In the genomic region with DNA sequence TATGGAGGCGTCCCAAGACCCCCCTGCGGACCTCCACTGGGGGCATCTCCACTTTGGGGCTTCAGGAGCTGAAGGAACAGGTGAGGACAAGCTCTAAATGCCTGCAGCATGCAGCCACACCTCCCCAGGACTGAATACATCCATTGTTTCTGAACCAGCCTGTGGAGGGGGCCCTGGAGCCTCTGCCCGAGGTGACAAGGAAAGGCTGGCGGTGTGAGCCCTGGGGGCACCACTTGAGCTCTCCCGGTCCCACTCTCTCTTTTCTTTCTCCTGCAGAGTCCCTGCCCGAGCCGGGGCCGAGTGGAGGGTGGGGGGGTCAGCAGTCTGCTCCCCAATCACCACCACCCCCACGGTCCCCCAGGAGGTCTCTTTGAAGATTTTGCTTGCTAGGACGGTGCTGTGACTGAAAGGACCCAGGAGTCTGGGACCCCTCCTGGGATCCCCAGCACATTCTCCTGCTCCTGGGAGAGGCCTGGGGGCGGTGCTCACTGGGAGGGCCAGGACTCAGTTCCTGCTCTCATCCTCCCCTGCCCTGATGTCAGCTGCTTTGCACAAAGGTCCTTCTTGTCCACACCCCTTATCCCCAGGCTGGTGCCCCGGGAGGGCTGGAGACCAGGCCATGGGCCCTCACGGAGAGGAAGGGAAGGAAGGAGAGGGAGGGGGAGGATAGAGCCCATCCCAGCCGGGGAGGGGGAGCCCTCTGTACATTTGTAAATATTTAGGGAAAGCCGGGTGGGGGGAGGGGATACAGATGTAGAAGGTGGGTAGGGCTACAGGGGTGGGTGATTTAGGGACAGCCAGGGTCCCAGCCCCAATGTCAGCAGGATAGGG, we compare ENCODE assay signal across 19 cellular contexts. TPM values are rescaled to one million over a fixed set of nuclear protein-coding genes. Genes with fewer than 3 reads are reported as not detected.
DNase-seq lines count a peak whose midpoint lies in the region; ATAC-seq, FAIRE-seq and TF ChIP-seq lines count a peak whose summit lies in the region.
"Had no signal": no experiment of that assay in that cellular context is flagged by ENCODE, and none has a peak within 500 bp of the region (broad histone marks: within the 10 kb centered on the region; RNA-seq: fewer than 3 reads in every experiment).

No MANE protein-coding gene starts in this region.

- H3K9me3 ChIP-seq in HepG2 (ENCODE audit: low read length) = no peaks in the 10 kb centered on the region
- no peaks in the 10 kb centered on the region for H3K9me3 ChIP-seq in right lobe of liver
- H3K9me3 ChIP-seq in vagina = no peaks in the 10 kb centered on the region
- H3K9me3 ChIP-seq in naive thymus-derived CD4-positive, alpha-beta T cell (ENCODE audit: control insufficient read depth in 2 of 3, low read length in 3 of 3) = no peaks in the 10 kb centered on the region
- H3K9me3 ChIP-seq: Caco-2, esophagus muscularis mucosa, heart left ventricle had no signal

- FAIRE-seq in HepG2 (lab: Jason Lieb, UNC) = peak; percentile 75

- peaks cover 58% of the 10 kb centered on the region for H3K4me1 Mint-ChIP-seq in brain
- H3K4me1 Mint-ChIP-seq in naive thymus-derived CD4-positive, alpha-beta T cell = peaks cover 8 to 19% (median 12%) of the 10 kb centered on the region in 7 donors

- in situ Hi-C loops in HepG2 (cut with HindIII; ENCODE audit: extremely low pct_ligation_motif_present, low pct_unique_long_range_greater_than_20kb) = no loop called here

- CTCF ChIA-PET in HepG2 (lab: Yijun Ruan, JAX; ENCODE audit: low intra/inter-chr PET ratio, low total read pairs) = interaction anchor here (1.5 kb wide), 1 partner anchor 105 kb away, joined by 8 read pairs; no protein-coding TSS in a partner anchor
- CTCF ChIA-PET in naive thymus-derived CD4-positive, alpha-beta T cell (lab: Charles Lee) = interaction anchor here (0.7 to 1.0 kb wide), 2 partner anchors 22 to 78 kb away, joined by 3 to 4 read pairs; no protein-coding TSS in a partner anchor

- H4K20me1 ChIP-seq in HepG2 (ENCODE audit: insufficient read depth, low read length) = peaks cover 46% of the 10 kb centered on the region

- no peaks in the 10 kb centered on the region for H3K27me3 Mint-ChIP-seq in brain
- H3K27me3 Mint-ChIP-seq in naive thymus-derived CD4-positive, alpha-beta T cell = no peaks in the 10 kb centered on the region
- H3K27me3 Mint-ChIP-seq: stimulated activated naive CD8-positive, alpha-beta T cell treated with anti-CD3 and anti-CD28 coated beads, Interleukin-15, amount 100 ng/mL, for 72 hours had no signal

- H3K9ac ChIP-seq in HepG2 (ENCODE audit: insufficient read depth, low read depth, low read length) = peak overlapping the region; percentile 26; the same call in 1 of the 2 replicates

- WGBS in HepG2 (ENCODE audit: low lambda C conversion rate) = 12% methylated on average over 12 of the region's 15 CpGs
- 49% methylated on average over 7 of the region's 15 CpGs for WGBS in right lobe of liver (ENCODE audit: insufficient coverage, low coverage, low lambda C conversion rate, missing lambda C conversion rate)

- peak in 1 of 2 experiments; percentile 26; a peak in 1 of 4 replicates for TF ChIP-seq POLR2A in HepG2 (IDR thresholded peaks at IDR 0.05; ENCODE audit: insufficient read depth in 1 of 2, low read depth in 2 of 2, low read length in 2 of 2)
- TF ChIP-seq POLR2A in right lobe of liver (IDR thresholded peaks at IDR 0.05) = no peak
- no peak for TF ChIP-seq POLR2A in vagina (IDR thresholded peaks at IDR 0.05)

- H3K27ac ChIP-seq in HepG2 (ENCODE audit: extremely low read length, insufficient read depth, low read length) (no peak overlapping the region), right lobe of liver (no peak overlapping the region), vagina (peak overlapping the region; percentile 16)
- H3K27ac ChIP-seq in naive thymus-derived CD4-positive, alpha-beta T cell (ENCODE audit: low read depth, low read length) = no peak overlapping the region

- H3K4me2 ChIP-seq in HepG2 (ENCODE audit: low read depth, low read length) = peak overlapping the region; percentile 51

- TF ChIP-seq CTCF in HepG2 (CRISPR knock-in tag; IDR thresholded peaks at IDR 0.05) (peak; percentile 63), right lobe of liver (IDR thresholded peaks at IDR 0.05) (no peak), brain (conservative IDR thresholded peaks at IDR 0.05) (no peak), vagina (IDR thresholded peaks at IDR 0.05) (no peak)

- H3K27me3 ChIP-seq in HepG2 (ENCODE audit: control insufficient read depth in 1 of 2, insufficient read depth in 2 of 2, low read length in 2 of 2) = peaks cover 2 to 38% of the 10 kb centered on the region in 2 experiments; a peak in 4 of 5 replicates
- no peaks in the 10 kb centered on the region for H3K27me3 ChIP-seq in right lobe of liver
- no peaks in the 10 kb centered on the region for H3K27me3 ChIP-seq in vagina
- H3K27me3 ChIP-seq in naive thymus-derived CD4-positive, alpha-beta T cell (ENCODE audit: control insufficient read depth in 2 of 2, insufficient read depth in 2 of 2, low read length in 2 of 2) = no peaks in the 10 kb centered on the region

- H3K27ac Mint-ChIP-seq in brain = peak overlapping the region in 4 of 5 experiments; percentile 94 to 96 (median 96)
- no peak overlapping the region for H3K27ac Mint-ChIP-seq in naive thymus-derived CD4-positive, alpha-beta T cell
- H3K27ac Mint-ChIP-seq: activated CD8-positive, alpha-beta T cell treated with anti-CD3 and anti-CD28 coated beads for 36 hours; activated T-helper 2 cell treated with anti-CD3 and anti-CD28 coated beads, Interferon-gamma antibody, Interleukin-2, Interleukin-4, amounts not matched to agents 10 μg/mL and 5 μg/mL and 100 μg/mL, durations not matched to agents 14 hours and 24 hours and 36 hours; stimulated activated naive CD8-positive, alpha-beta T cell treated with anti-CD3 and anti-CD28 coated beads, Interleukin-15, amount 100 ng/mL, for 72 hours had no signal

- no TSS peak for BruUV-seq in HepG2 (replicated peaks; lab: Mats Ljungman, UMichigan)

- ATAC-seq in HepG2 = peak; percentile 66
- ATAC-seq in right lobe of liver = no peak
- no peak for ATAC-seq in naive thymus-derived CD4-positive, alpha-beta T cell
- ATAC-seq in GM19395 (IDR thresholded peaks at IDR 0.05; ENCODE audit: unreplicated experiment) = no peak
- ATAC-seq: activated CD8-positive, alpha-beta T cell treated with anti-CD3 and anti-CD28 coated beads for 36 hours; heart left ventricle; left ventricle myocardium superior; stimulated activated naive CD8-positive, alpha-beta T cell treated with anti-CD3 and anti-CD28 coated beads, Interleukin-15, amount 100 ng/mL, for 72 hours had no signal

- H3K36me3 ChIP-seq in HepG2 (replicated peaks in 1 of 2; ENCODE audit: control insufficient read depth in 1 of 2, insufficient read depth in 2 of 2, low read length in 2 of 2) (peaks cover 15 to 27% of the 10 kb centered on the region in 2 experiments), right lobe of liver (no peaks in the 10 kb centered on the region), vagina (peaks cover 0 to 22% of the 10 kb centered on the region in 2 donors)
- no peaks in the 10 kb centered on the region for H3K36me3 ChIP-seq in naive thymus-derived CD4-positive, alpha-beta T cell (ENCODE audit: control insufficient read depth in 2 of 3, insufficient read depth in 3 of 3, low read length in 3 of 3)

- H3K4me3 Mint-ChIP-seq in brain = peak overlapping the region in 1 of 5 experiments; percentile 53
- H3K4me3 Mint-ChIP-seq in naive thymus-derived CD4-positive, alpha-beta T cell = no peak overlapping the region
- H3K4me3 Mint-ChIP-seq: activated CD8-positive, alpha-beta T cell treated with anti-CD3 and anti-CD28 coated beads for 36 hours; stimulated activated naive CD8-positive, alpha-beta T cell treated with anti-CD3 and anti-CD28 coated beads, Interleukin-15, amount 100 ng/mL, for 72 hours had no signal

- no peaks in the 10 kb centered on the region for H3K9me3 Mint-ChIP-seq in brain
- H3K9me3 Mint-ChIP-seq in naive thymus-derived CD4-positive, alpha-beta T cell = no peaks in the 10 kb centered on the region
- H3K9me3 Mint-ChIP-seq: activated CD8-positive, alpha-beta T cell treated with anti-CD3 and anti-CD28 coated beads for 36 hours; activated T-helper 2 cell treated with anti-CD3 and anti-CD28 coated beads, Interferon-gamma antibody, Interleukin-2, Interleukin-4, amounts not matched to agents 10 μg/mL and 5 μg/mL and 100 μg/mL, durations not matched to agents 14 hours and 24 hours and 36 hours; stimulated activated naive CD8-positive, alpha-beta T cell treated with anti-CD3 and anti-CD28 coated beads, Interleukin-15, amount 100 ng/mL, for 72 hours had no signal

- DNase-seq in HepG2 (ENCODE audit: low spot score) (peak; percentile 68), right lobe of liver (no peak), islet precursor cell (peak; percentile 84), vagina (ENCODE audit: extremely low spot score in 2 of 2) (no peak), LoVo (ENCODE audit: low spot score) (no peak)
- DNase-seq in naive thymus-derived CD4-positive, alpha-beta T cell = no peak
- DNase-seq: activated CD8-positive, alpha-beta T cell treated with anti-CD3 and anti-CD28 coated beads for 36 hours; amniotic stem cell; Caco-2; cortex of kidney; heart left ventricle; left ventricle myocardium superior; NCI-H187; OCI-M1; stimulated activated naive CD8-positive, alpha-beta T cell treated with anti-CD3 and anti-CD28 coated beads, Interleukin-15, amount 100 ng/mL, for 72 hours had no signal

- TF ChIP-seq RAD21 in HepG2 (CRISPR knock-in tag; IDR thresholded peaks at IDR 0.05) = peak; percentile 18; the same call in 1 of the 2 replicates

- H3K4me1 ChIP-seq in HepG2 (ENCODE audit: insufficient read depth, low read length) (peaks cover 45% of the 10 kb centered on the region), right lobe of liver (peaks cover 0 to 13% (median 5%) of the 10 kb centered on the region in 4 donors), vagina (peaks cover 32% of the 10 kb centered on the region)
- peaks cover 10 to 12% of the 10 kb centered on the region in 2 donors for H3K4me1 ChIP-seq in naive thymus-derived CD4-positive, alpha-beta T cell (ENCODE audit: control insufficient read depth in 2 of 2, insufficient read depth in 2 of 2, low read length in 2 of 2)

- POLR2A ChIA-PET in HepG2 (lab: Yijun Ruan, JAX) = interaction anchor here (1.1 to 1.5 kb wide), 3 partner anchors 22 to 40 kb away, joined by 4 to 9 read pairs (median 4); a partner anchor contains a TSS
- POLR2A ChIA-PET in naive thymus-derived CD4-positive, alpha-beta T cell (lab: Charles Lee) = interaction anchor here (0.7 kb wide), 1 partner anchor 558 kb away, joined by 3 read pairs; no protein-coding TSS in a partner anchor

- peaks cover 22% of the 10 kb centered on the region for H3K36me3 Mint-ChIP-seq in brain
- H3K36me3 Mint-ChIP-seq in naive thymus-derived CD4-positive, alpha-beta T cell = peaks cover 0 to 4% (median 0%) of the 10 kb centered on the region in 5 donors

- TF ChIP-seq EP300 in HepG2 (IDR thresholded peaks at IDR 0.05; ENCODE audit: low read depth in 2 of 2, low read length in 2 of 2) = no peak
- TF ChIP-seq EP300 in HepG2 (CRISPR knock-in tag; IDR thresholded peaks at IDR 0.05; ENCODE audit: borderline replicate concordance) = no peak

- intact Hi-C loops in HepG2 (cut with micrococcal nuclease; ENCODE audit: unreplicated experiment) (loop anchor here (10.0 kb wide), 1 partner anchor 243 kb away; no protein-coding TSS in a partner anchor), right lobe of liver (cut with DNase I) (loop anchor here (5.0 to 10.0 kb wide), 2 partner anchors 63 to 109 kb away; no protein-coding TSS in a partner anchor), vagina (cut with DNase I) (no loop called here)
- intact Hi-C loops in naive thymus-derived CD4-positive, alpha-beta T cell (cut with micrococcal nuclease) = no loop called here

- H3K79me2 ChIP-seq in HepG2 (ENCODE audit: insufficient read depth, low read length) = peaks cover 19% of the 10 kb centered on the region

- H3K4me3 ChIP-seq in HepG2 (replicated peaks in 1 of 3; ENCODE audit: insufficient read depth in 1 of 3, low read depth in 2 of 3, low read length in 3 of 3) (peak overlapping the region in 1 of 3 experiments; percentile 30; a peak in 2 of 6 replicates), right lobe of liver (no peak overlapping the region), vagina (no peak overlapping the region)
- H3K4me3 ChIP-seq in naive thymus-derived CD4-positive, alpha-beta T cell (ENCODE audit: low read length) = no peak overlapping the region
- H3K4me3 ChIP-seq: esophagus muscularis mucosa, heart left ventricle had no signal

- no peak overlapping the region for H2AFZ ChIP-seq in HepG2 (ENCODE audit: low read length)

RNA-seq across cellular contexts. Expression of a gene that starts 5.7 kb away (rescaled TPM):
- total RNA-seq in HepG2 (2016; rRNA removed; fragmentation: Illumina TruSeq; extraction: Trizol) = 34.7 and 79.6 TPM in 2 replicates
- 21.6 and 22.1 TPM in 2 replicates for total RNA-seq in HepG2 (2016; cell fraction: cytosol; rRNA removed; fragmentation: Illumina TruSeq; extraction: Trizol; ENCODE audit: low read depth)
- 36.0 and 80.8 TPM in 2 replicates for total RNA-seq in HepG2 (2016; cell fraction: insoluble cytoplasmic fraction; rRNA removed; fragmentation: Illumina TruSeq; extraction: Trizol)
- total RNA-seq in HepG2 (2016; cell fraction: membrane; rRNA removed; fragmentation: Illumina TruSeq; extraction: Trizol) = 42.0 and 50.0 TPM in 2 replicates
- 65.5 and 76.8 TPM in 2 replicates for total RNA-seq in HepG2 (2016; cell fraction: nucleus; rRNA removed; fragmentation: Illumina TruSeq; extraction: Trizol)
- 111 and 171 TPM in 2 replicates for polyA plus RNA-seq in HepG2 (2011; rRNA removed)
- polyA plus RNA-seq in HepG2 (2011; cell fraction: cytosol; rRNA removed) = 120 and 244 TPM in 2 replicates
- polyA plus RNA-seq in HepG2 (2011; cell fraction: nucleus; rRNA removed) = 203 and 211 TPM in 2 replicates
- polyA plus RNA-seq in HepG2 (2012) = 115 and 161 TPM in 2 replicates
- polyA plus RNA-seq in HepG2 (2016; cell fraction: cytosol; fragmentation: Illumina TruSeq; extraction: Trizol; ENCODE audit: low read depth) = 21.7 and 22.6 TPM in 2 replicates
- polyA plus RNA-seq in HepG2 (2016; cell fraction: insoluble cytoplasmic fraction; fragmentation: Illumina TruSeq; extraction: Trizol; ENCODE audit: low read depth) = 45.9 and 55.3 TPM in 2 replicates
- 40.5 and 41.4 TPM in 2 replicates for polyA plus RNA-seq in HepG2 (2016; cell fraction: membrane; fragmentation: Illumina TruSeq; extraction: Trizol; ENCODE audit: low read depth)
- 139 and 143 TPM in 2 replicates for polyA plus RNA-seq in HepG2 (2016; cell fraction: nucleus; fragmentation: Illumina TruSeq; extraction: Trizol; ENCODE audit: insufficient read depth, low read depth)
- 12.1 and 292 TPM in 2 replicates for polyA minus RNA-seq in HepG2 (2011; rRNA and poly(A)+ RNA removed; ENCODE audit: low replicate concordance)
- 137 and 143 TPM in 2 replicates for polyA minus RNA-seq in HepG2 (2011; cell fraction: cytosol; rRNA and poly(A)+ RNA removed)
- polyA minus RNA-seq in HepG2 (2011; cell fraction: nucleus; rRNA and poly(A)+ RNA removed) = 45.4 and 47.0 TPM in 2 replicates
- total RNA-seq in right lobe of liver = 100 to 1,000 TPM in 2 of 6 experiments, 10 to 100 TPM in 4; 33.2 to 183 (median 39.6) TPM
- polyA plus RNA-seq in brain (ENCODE audit: insufficient read depth, low read depth, low replicate concordance) = 41.6 TPM
- total RNA-seq in vagina = 41.5 TPM
- 10 to 100 TPM in 1 of 5 experiments, 1 to 10 TPM in 4; 4.3 to 15.3 (median 5.7) TPM for total RNA-seq in naive thymus-derived CD4-positive, alpha-beta T cell
- 1 to 10 TPM; 4.1 to 7.8 TPM for polyA plus RNA-seq in naive thymus-derived CD4-positive, alpha-beta T cell

RNA-seq across cellular contexts. Expression of a gene that starts 6.0 kb away (rescaled TPM):
- total RNA-seq in HepG2 (2016; rRNA removed; fragmentation: Illumina TruSeq; extraction: Trizol) (11.6 and 17.3 TPM in 2 replicates), right lobe of liver (1 to 10 TPM in 5 of 6 experiments, under 1 TPM in 1; 0.68 to 3.2 (median 1.2) TPM), vagina (1.5 TPM)
- 12.3 and 16.3 TPM in 2 replicates for total RNA-seq in HepG2 (2016; cell fraction: cytosol; rRNA removed; fragmentation: Illumina TruSeq; extraction: Trizol; ENCODE audit: low read depth)
- 10.7 and 17.8 TPM in 2 replicates for total RNA-seq in HepG2 (2016; cell fraction: insoluble cytoplasmic fraction; rRNA removed; fragmentation: Illumina TruSeq; extraction: Trizol)
- total RNA-seq in HepG2 (2016; cell fraction: membrane; rRNA removed; fragmentation: Illumina TruSeq; extraction: Trizol) = 26.8 and 32.4 TPM in 2 replicates
- total RNA-seq in HepG2 (2016; cell fraction: nucleus; rRNA removed; fragmentation: Illumina TruSeq; extraction: Trizol) = 9.3 and 11.7 TPM in 2 replicates
- polyA plus RNA-seq in HepG2 (2011; rRNA removed) (23.5 and 40.8 TPM in 2 replicates), brain (ENCODE audit: insufficient read depth, low read depth, low replicate concordance) (23.1 TPM)
- 43.6 and 52.1 TPM in 2 replicates for polyA plus RNA-seq in HepG2 (2011; cell fraction: cytosol; rRNA removed)
- 61.3 and 68.7 TPM in 2 replicates for polyA plus RNA-seq in HepG2 (2011; cell fraction: nucleus; rRNA removed)
- polyA plus RNA-seq in HepG2 (2012) = 41.3 and 49.8 TPM in 2 replicates
- 16.5 and 21.1 TPM in 2 replicates for polyA plus RNA-seq in HepG2 (2016; cell fraction: cytosol; fragmentation: Illumina TruSeq; extraction: Trizol; ENCODE audit: low read depth)
- polyA plus RNA-seq in HepG2 (2016; cell fraction: insoluble cytoplasmic fraction; fragmentation: Illumina TruSeq; extraction: Trizol; ENCODE audit: low read depth) = 12.8 and 14.5 TPM in 2 replicates
- 27.9 and 28.1 TPM in 2 replicates for polyA plus RNA-seq in HepG2 (2016; cell fraction: membrane; fragmentation: Illumina TruSeq; extraction: Trizol; ENCODE audit: low read depth)
- polyA plus RNA-seq in HepG2 (2016; cell fraction: nucleus; fragmentation: Illumina TruSeq; extraction: Trizol; ENCODE audit: insufficient read depth, low read depth) = 17.1 and 19.3 TPM in 2 replicates
- 2.1 and 67.2 TPM in 2 replicates for polyA minus RNA-seq in HepG2 (2011; rRNA and poly(A)+ RNA removed; ENCODE audit: low replicate concordance)
- polyA minus RNA-seq in HepG2 (2011; cell fraction: cytosol; rRNA and poly(A)+ RNA removed) = 26.3 and 28.6 TPM in 2 replicates
- polyA minus RNA-seq in HepG2 (2011; cell fraction: nucleus; rRNA and poly(A)+ RNA removed) = 12.9 and 13.6 TPM in 2 replicates
- total RNA-seq in naive thymus-derived CD4-positive, alpha-beta T cell = under 1 TPM in 4 of 5 experiments, not detected in 1; 0.45 to 0.69 (median 0.50) TPM
- polyA plus RNA-seq in naive thymus-derived CD4-positive, alpha-beta T cell = not detected

RNA-seq across cellular contexts. Expression of a gene that starts 23.6 kb away (rescaled TPM):
- total RNA-seq in HepG2 (2016; rRNA removed; fragmentation: Illumina TruSeq; extraction: Trizol) (not detected in 2 replicates), right lobe of liver (not detected), vagina (not detected)
- not detected in 2 replicates for total RNA-seq in HepG2 (2016; cell fraction: cytosol; rRNA removed; fragmentation: Illumina TruSeq; extraction: Trizol; ENCODE audit: low read depth)
- not detected in 2 replicates for total RNA-seq in HepG2 (2016; cell fraction: insoluble cytoplasmic fraction; rRNA removed; fragmentation: Illumina TruSeq; extraction: Trizol)
- total RNA-seq in HepG2 (2016; cell fraction: membrane; rRNA removed; fragmentation: Illumina TruSeq; extraction: Trizol) = not detected in 2 replicates
- total RNA-seq in HepG2 (2016; cell fraction: nucleus; rRNA removed; fragmentation: Illumina TruSeq; extraction: Trizol) = not detected in 2 replicates
- polyA plus RNA-seq in HepG2 (2011; rRNA removed) (0.03 TPM in 2 replicates), brain (ENCODE audit: insufficient read depth, low read depth, low replicate concordance) (1.2 TPM)
- polyA plus RNA-seq in HepG2 (2011; cell fraction: cytosol; rRNA removed) = 0.01 TPM in 1 of 2 replicates, not detected in the other
- polyA plus RNA-seq in HepG2 (2011; cell fraction: nucleus; rRNA removed) = 0.23 and 0.24 TPM in 2 replicates
- not detected in 2 replicates for polyA plus RNA-seq in HepG2 (2012)
- polyA plus RNA-seq in HepG2 (2016; cell fraction: cytosol; fragmentation: Illumina TruSeq; extraction: Trizol; ENCODE audit: low read depth) = not detected in 2 replicates
- not detected in 2 replicates for polyA plus RNA-seq in HepG2 (2016; cell fraction: insoluble cytoplasmic fraction; fragmentation: Illumina TruSeq; extraction: Trizol; ENCODE audit: low read depth)
- not detected in 2 replicates for polyA plus RNA-seq in HepG2 (2016; cell fraction: membrane; fragmentation: Illumina TruSeq; extraction: Trizol; ENCODE audit: low read depth)
- polyA plus RNA-seq in HepG2 (2016; cell fraction: nucleus; fragmentation: Illumina TruSeq; extraction: Trizol; ENCODE audit: insufficient read depth, low read depth) = 0.16 TPM in 1 of 2 replicates, not detected in the other
- 0.06 and 0.07 TPM in 2 replicates for polyA minus RNA-seq in HepG2 (2011; rRNA and poly(A)+ RNA removed; ENCODE audit: low replicate concordance)
- not detected in 2 replicates for polyA minus RNA-seq in HepG2 (2011; cell fraction: cytosol; rRNA and poly(A)+ RNA removed)
- 0.12 and 0.26 TPM in 2 replicates for polyA minus RNA-seq in HepG2 (2011; cell fraction: nucleus; rRNA and poly(A)+ RNA removed)
- total RNA-seq in naive thymus-derived CD4-positive, alpha-beta T cell = under 1 TPM in 4 of 5 experiments, not detected in 1; 0.12 to 0.49 (median 0.17) TPM
- not detected for polyA plus RNA-seq in naive thymus-derived CD4-positive, alpha-beta T cell
- total RNA-seq: activated CD8-positive, alpha-beta T cell treated with anti-CD3 and anti-CD28 coated beads for 36 hours; activated T-helper 2 cell treated with anti-CD3 and anti-CD28 coated beads, Interferon-gamma antibody, Interleukin-2, Interleukin-4, amounts not matched to agents 10 μg/mL and 5 μg/mL and 100 μg/mL, durations not matched to agents 14 hours and 24 hours and 36 hours; esophagus muscularis mucosa; left ventricle myocardium superior had no signal

RNA-seq across cellular contexts. Expression of a gene that starts 33.5 kb away (rescaled TPM):
- total RNA-seq in HepG2 (2016; rRNA removed; fragmentation: Illumina TruSeq; extraction: Trizol) (65.4 and 86.7 TPM in 2 replicates), right lobe of liver (10 to 100 TPM; 27.0 to 42.5 (median 39.4) TPM), vagina (53.0 TPM)
- 17.5 and 19.8 TPM in 2 replicates for total RNA-seq in HepG2 (2016; cell fraction: cytosol; rRNA removed; fragmentation: Illumina TruSeq; extraction: Trizol; ENCODE audit: low read depth)
- total RNA-seq in HepG2 (2016; cell fraction: insoluble cytoplasmic fraction; rRNA removed; fragmentation: Illumina TruSeq; extraction: Trizol) = 54.2 and 89.3 TPM in 2 replicates
- 30.2 and 34.7 TPM in 2 replicates for total RNA-seq in HepG2 (2016; cell fraction: membrane; rRNA removed; fragmentation: Illumina TruSeq; extraction: Trizol)
- 65.9 and 71.3 TPM in 2 replicates for total RNA-seq in HepG2 (2016; cell fraction: nucleus; rRNA removed; fragmentation: Illumina TruSeq; extraction: Trizol)
- polyA plus RNA-seq in HepG2 (2011; rRNA removed) (218 and 229 TPM in 2 replicates), brain (ENCODE audit: insufficient read depth, low read depth, low replicate concordance) (91.4 TPM)
- polyA plus RNA-seq in HepG2 (2011; cell fraction: cytosol; rRNA removed) = 176 and 256 TPM in 2 replicates
- polyA plus RNA-seq in HepG2 (2011; cell fraction: nucleus; rRNA removed) = 886 and 1,174 TPM in 2 replicates
- 161 and 176 TPM in 2 replicates for polyA plus RNA-seq in HepG2 (2012)
- 10.0 and 11.3 TPM in 2 replicates for polyA plus RNA-seq in HepG2 (2016; cell fraction: cytosol; fragmentation: Illumina TruSeq; extraction: Trizol; ENCODE audit: low read depth)
- polyA plus RNA-seq in HepG2 (2016; cell fraction: insoluble cytoplasmic fraction; fragmentation: Illumina TruSeq; extraction: Trizol; ENCODE audit: low read depth) = 66.1 and 91.2 TPM in 2 replicates
- 22.2 and 25.7 TPM in 2 replicates for polyA plus RNA-seq in HepG2 (2016; cell fraction: membrane; fragmentation: Illumina TruSeq; extraction: Trizol; ENCODE audit: low read depth)
- 147 and 161 TPM in 2 replicates for polyA plus RNA-seq in HepG2 (2016; cell fraction: nucleus; fragmentation: Illumina TruSeq; extraction: Trizol; ENCODE audit: insufficient read depth, low read depth)
- polyA minus RNA-seq in HepG2 (2011; rRNA and poly(A)+ RNA removed; ENCODE audit: low replicate concordance) = 27.0 and 477 TPM in 2 replicates
- polyA minus RNA-seq in HepG2 (2011; cell fraction: cytosol; rRNA and poly(A)+ RNA removed) = 210 and 260 TPM in 2 replicates
- 189 and 199 TPM in 2 replicates for polyA minus RNA-seq in HepG2 (2011; cell fraction: nucleus; rRNA and poly(A)+ RNA removed)
- 1 to 10 TPM in 2 of 5 experiments, under 1 TPM in 1, not detected in 2; 0.19 to 7.1 (median 4.0) TPM for total RNA-seq in naive thymus-derived CD4-positive, alpha-beta T cell
- polyA plus RNA-seq in naive thymus-derived CD4-positive, alpha-beta T cell = not detected

RNA-seq across cellular contexts. Expression of a gene that starts 34.2 kb away (rescaled TPM):
- total RNA-seq in HepG2 (2016; rRNA removed; fragmentation: Illumina TruSeq; extraction: Trizol) (1.9 and 4.1 TPM in 2 replicates), right lobe of liver (not detected), vagina (0.74 TPM)
- total RNA-seq in HepG2 (2016; cell fraction: cytosol; rRNA removed; fragmentation: Illumina TruSeq; extraction: Trizol; ENCODE audit: low read depth) = 3.4 and 4.1 TPM in 2 replicates
- 2.5 and 3.2 TPM in 2 replicates for total RNA-seq in HepG2 (2016; cell fraction: insoluble cytoplasmic fraction; rRNA removed; fragmentation: Illumina TruSeq; extraction: Trizol)
- total RNA-seq in HepG2 (2016; cell fraction: membrane; rRNA removed; fragmentation: Illumina TruSeq; extraction: Trizol) = 3.4 and 5.3 TPM in 2 replicates
- 2.0 and 3.3 TPM in 2 replicates for total RNA-seq in HepG2 (2016; cell fraction: nucleus; rRNA removed; fragmentation: Illumina TruSeq; extraction: Trizol)
- polyA plus RNA-seq in HepG2 (2011; rRNA removed) (15.2 and 23.1 TPM in 2 replicates), brain (ENCODE audit: insufficient read depth, low read depth, low replicate concordance) (0.37 TPM)
- 13.0 and 22.2 TPM in 2 replicates for polyA plus RNA-seq in HepG2 (2011; cell fraction: cytosol; rRNA removed)
- polyA plus RNA-seq in HepG2 (2011; cell fraction: nucleus; rRNA removed) = 28.4 and 35.0 TPM in 2 replicates
- 11.4 and 17.5 TPM in 2 replicates for polyA plus RNA-seq in HepG2 (2012)
- 3.1 and 3.7 TPM in 2 replicates for polyA plus RNA-seq in HepG2 (2016; cell fraction: cytosol; fragmentation: Illumina TruSeq; extraction: Trizol; ENCODE audit: low read depth)
- polyA plus RNA-seq in HepG2 (2016; cell fraction: insoluble cytoplasmic fraction; fragmentation: Illumina TruSeq; extraction: Trizol; ENCODE audit: low read depth) = 2.1 TPM in 2 replicates
- 3.5 and 4.5 TPM in 2 replicates for polyA plus RNA-seq in HepG2 (2016; cell fraction: membrane; fragmentation: Illumina TruSeq; extraction: Trizol; ENCODE audit: low read depth)
- 3.6 and 4.6 TPM in 2 replicates for polyA plus RNA-seq in HepG2 (2016; cell fraction: nucleus; fragmentation: Illumina TruSeq; extraction: Trizol; ENCODE audit: insufficient read depth, low read depth)
- 1.0 and 25.1 TPM in 2 replicates for polyA minus RNA-seq in HepG2 (2011; rRNA and poly(A)+ RNA removed; ENCODE audit: low replicate concordance)
- 5.1 and 5.8 TPM in 2 replicates for polyA minus RNA-seq in HepG2 (2011; cell fraction: cytosol; rRNA and poly(A)+ RNA removed)
- 2.3 and 2.6 TPM in 2 replicates for polyA minus RNA-seq in HepG2 (2011; cell fraction: nucleus; rRNA and poly(A)+ RNA removed)
- total RNA-seq in naive thymus-derived CD4-positive, alpha-beta T cell = under 1 TPM in 1 of 5 experiments, not detected in 4; 0.21 TPM
- not detected for polyA plus RNA-seq in naive thymus-derived CD4-positive, alpha-beta T cell
- total RNA-seq: activated CD8-positive, alpha-beta T cell treated with anti-CD3 and anti-CD28 coated beads for 36 hours; activated T-helper 2 cell treated with anti-CD3 and anti-CD28 coated beads, Interferon-gamma antibody, Interleukin-2, Interleukin-4, amounts not matched to agents 10 μg/mL and 5 μg/mL and 100 μg/mL, durations not matched to agents 14 hours and 24 hours and 36 hours had no signal

Comparison
In these comparisons a context has a peak if more than half of its experiments do, and no peak if none do; other contexts are left out.
1. DNase-seq: peak in HepG2 (single experiment) and islet precursor cell (single experiment); none in right lobe of liver (0 of 3), vagina (0 of 2), LoVo (single experiment) and naive thymus-derived CD4-positive, alpha-beta T cell (0 of 9).
2. H3K27ac Mint-ChIP-seq: peak in brain (4 of 5); none in naive thymus-derived CD4-positive, alpha-beta T cell (0 of 9).
3. intact Hi-C loops: an anchor here in HepG2 (10.0 kb wide) and right lobe of liver (5.0 to 10.0 kb wide); none called in vagina and naive thymus-derived CD4-positive, alpha-beta T cell.